In the genomic region with DNA sequence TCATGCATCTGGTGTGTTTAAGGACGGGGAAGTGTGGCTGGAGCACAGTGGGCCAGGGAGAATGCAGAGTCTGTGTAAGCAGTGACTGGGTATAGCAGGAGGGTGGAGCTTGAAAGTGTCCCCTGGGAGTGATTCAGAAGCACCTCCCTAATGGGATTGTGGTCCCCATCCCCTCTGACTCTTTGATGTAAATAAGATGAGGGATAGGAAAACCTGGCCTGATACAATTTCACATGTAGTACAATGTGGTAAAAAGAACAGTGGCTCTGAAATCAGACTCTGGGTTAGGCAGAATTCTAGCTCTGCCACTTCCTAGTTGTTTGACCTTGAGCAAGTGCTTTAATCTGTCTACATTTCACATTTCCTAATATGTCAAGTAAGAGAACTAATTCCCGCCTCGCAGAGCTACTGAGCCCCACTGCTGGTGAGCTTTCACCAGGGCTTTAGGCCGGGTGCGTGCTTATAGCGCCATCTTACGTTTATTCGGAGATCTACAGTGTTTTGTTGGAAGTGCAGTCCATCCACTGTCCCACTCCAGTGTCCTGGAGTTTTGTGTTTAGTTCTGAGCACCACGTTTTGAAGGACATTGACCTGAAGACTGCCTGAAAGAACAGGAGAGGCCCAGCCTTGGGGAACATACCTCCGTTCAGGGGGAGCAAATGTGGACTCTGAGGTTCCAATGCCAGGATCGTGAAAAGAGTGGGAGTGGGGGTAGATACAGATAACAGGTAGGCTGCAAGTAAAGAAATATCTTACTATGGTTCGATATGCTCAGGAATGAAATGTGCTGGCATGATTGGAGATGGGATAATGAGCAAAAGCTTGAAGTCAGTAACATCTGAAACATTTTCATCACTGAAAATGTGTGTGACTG, we compare ENCODE assay signal across 8 cellular contexts. TPM values are rescaled to one million over a fixed set of nuclear protein-coding genes. Genes with fewer than 3 reads are reported as not detected.
DNase-seq lines count a peak whose midpoint lies in the region; ATAC-seq and TF ChIP-seq lines count a peak whose summit lies in the region.

No MANE protein-coding gene starts in this region.

- peak; percentile 30 for DNase-seq in COLO668 (lab: John Stamatoyannopoulos, UW; ENCODE audit: unreplicated experiment)
- DNase-seq in HFFc6 = peak; percentile 72
- DNase-seq in OCI-LY7 (ENCODE audit: low spot score) = peak; percentile 67
- DNase-seq in astrocyte of the cerebellum (ENCODE audit: low read depth) = peak; percentile 54
- DNase-seq in hippocampal formation (lab: John Stamatoyannopoulos, UW) = peak; percentile 56 to 80
- no peak for DNase-seq in retinal pigment epithelial cell (ENCODE audit: low read depth)

- H3K36me3 Mint-ChIP-seq in HFFc6 (ENCODE audit: low read depth) = peaks cover 42% of the 10 kb centered on the region

- TF ChIP-seq CTCF in HFFc6 (IDR thresholded peaks at IDR 0.05) (peak; percentile 94), OCI-LY7 (conservative IDR thresholded peaks at IDR 0.05; ENCODE audit: low read length) (peak; percentile 92), astrocyte of the cerebellum (IDR thresholded peaks at IDR 0.05; ENCODE audit: low read depth, low read length, missing control alignments) (peak; percentile 83), retinal pigment epithelial cell (conservative IDR thresholded peaks at IDR 0.05; ENCODE audit: low read depth, low read length) (peak; percentile 82)

- no peaks in the 10 kb centered on the region for H3K9me3 ChIP-seq in OCI-LY7 (ENCODE audit: low read length)

- no peaks in the 10 kb centered on the region for H3K9me2 ChIP-seq in OCI-LY7 (ENCODE audit: insufficient read depth, low read length)

- H3K4me2 ChIP-seq in OCI-LY7 (ENCODE audit: low read length) = peak overlapping the region; percentile 4; the same call in 1 of the 2 replicates

- H3K4me3 Mint-ChIP-seq in HFFc6 = no peak overlapping the region

- H3K27ac Mint-ChIP-seq in HFFc6 = no peak overlapping the region

- H3K27me3 Mint-ChIP-seq in HFFc6 (ENCODE audit: insufficient read depth) = peaks cover 11% of the 10 kb centered on the region

- no peak overlapping the region for H3K27ac ChIP-seq in OCI-LY7 (ENCODE audit: low read depth, low read length, poor library complexity, severe bottlenecking)

- no peaks in the 10 kb centered on the region for H3K79me2 ChIP-seq in OCI-LY7 (ENCODE audit: insufficient read depth, low read depth, low read length)

- H3K4me3 ChIP-seq in OCI-LY7 (ENCODE audit: low read depth, low read length, poor library complexity, severe bottlenecking) (no peak overlapping the region), astrocyte of the cerebellum (ENCODE audit: low read depth, low read length) (no peak overlapping the region), retinal pigment epithelial cell (ENCODE audit: low read length) (no peak overlapping the region)

- no TSS peak for BruUV-seq in OCI-LY7 (replicated peaks; lab: Mats Ljungman, UMichigan)

- H2AFZ ChIP-seq in OCI-LY7 (ENCODE audit: low read length) = no peak overlapping the region

- no peaks in the 10 kb centered on the region for H3K36me3 ChIP-seq in OCI-LY7 (ENCODE audit: insufficient read depth, low read length)

- peaks cover 28% of the 10 kb centered on the region for H3K4me1 Mint-ChIP-seq in HFFc6 (ENCODE audit: low read depth)

- intact Hi-C loops in OCI-LY7 (cut with micrococcal nuclease; ENCODE audit: unreplicated experiment) = loop anchor here (2.0 to 5.0 kb wide), 2 partner anchors 72 to 437 kb away; no protein-coding TSS in a partner anchor

- CTCF ChIA-PET in OCI-LY7 (lab: Charles Lee; ENCODE audit: unreplicated experiment) = interaction anchor here (1.0 to 1.1 kb wide), 2 partner anchors 18 to 438 kb away, joined by 3 to 8 read pairs; a partner anchor contains a TSS

- ATAC-seq in GM21786 (IDR thresholded peaks at IDR 0.05; ENCODE audit: unreplicated experiment) (no peak), HG03439 (IDR thresholded peaks at IDR 0.05; ENCODE audit: unreplicated experiment) (no peak)

- H4K20me1 ChIP-seq in OCI-LY7 (ENCODE audit: insufficient read depth, low read length) = no peaks in the 10 kb centered on the region

- no peaks in the 10 kb centered on the region for H3K9me3 Mint-ChIP-seq in HFFc6

- POLR2A ChIA-PET in OCI-LY7 (lab: Charles Lee) = interaction anchor here (0.5 to 0.6 kb wide), 2 partner anchors 216 to 1639 kb away, joined by 3 read pairs; no protein-coding TSS in a partner anchor

- H3K4me1 ChIP-seq in OCI-LY7 (ENCODE audit: insufficient read depth, low read length, poor library complexity, severe bottlenecking) = peaks cover 3% of the 10 kb centered on the region

- in situ Hi-C loops in astrocyte of the cerebellum (cut with HindIII; ENCODE audit: low sequenced_read_pairs) = loop anchor here (5.0 kb wide), 1 partner anchor 77 kb away; no protein-coding TSS in a partner anchor

RNA-seq across cellular contexts. Expression of a gene that starts 51.2 kb away (rescaled TPM):
- 10 to 100 TPM; 25.4 to 33.2 (median 28.5) TPM for total RNA-seq in HFFc6 (2021; fragmentation: NEBNext Ultra II Directional; extraction: Animal tissue kit (Norgen Biotek cat#: 25700))
- total RNA-seq in OCI-LY7 (2014; rRNA removed; shearing (Covaris generic)) = 15.0 and 18.3 TPM in 2 replicates
- total RNA-seq in OCI-LY7 (2022) = 36.9 and 42.2 TPM in 2 replicates
